In genomic region chr16:20741555-20742285, GRCh38 we compare ENCODE assay signal across 1 cellular context.
TF ChIP-seq lines count a peak whose summit lies in the region.

A gene with protein sequence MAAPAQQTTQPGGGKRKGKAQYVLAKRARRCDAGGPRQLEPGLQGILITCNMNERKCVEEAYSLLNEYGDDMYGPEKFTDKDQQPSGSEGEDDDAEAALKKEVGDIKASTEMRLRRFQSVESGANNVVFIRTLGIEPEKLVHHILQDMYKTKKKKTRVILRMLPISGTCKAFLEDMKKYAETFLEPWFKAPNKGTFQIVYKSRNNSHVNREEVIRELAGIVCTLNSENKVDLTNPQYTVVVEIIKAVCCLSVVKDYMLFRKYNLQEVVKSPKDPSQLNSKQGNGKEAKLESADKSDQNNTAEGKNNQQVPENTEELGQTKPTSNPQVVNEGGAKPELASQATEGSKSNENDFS (minus strand): TSS chr16:20741818. CDS start chr16:20741739, 79 bp downstream.

TF ChIP-seq in HepG2, 621 proteins besides CTCF, POLR2A, EP300 and RAD21 (continued from another document and continues in another):
- TF ChIP-seq, protein P1, sequence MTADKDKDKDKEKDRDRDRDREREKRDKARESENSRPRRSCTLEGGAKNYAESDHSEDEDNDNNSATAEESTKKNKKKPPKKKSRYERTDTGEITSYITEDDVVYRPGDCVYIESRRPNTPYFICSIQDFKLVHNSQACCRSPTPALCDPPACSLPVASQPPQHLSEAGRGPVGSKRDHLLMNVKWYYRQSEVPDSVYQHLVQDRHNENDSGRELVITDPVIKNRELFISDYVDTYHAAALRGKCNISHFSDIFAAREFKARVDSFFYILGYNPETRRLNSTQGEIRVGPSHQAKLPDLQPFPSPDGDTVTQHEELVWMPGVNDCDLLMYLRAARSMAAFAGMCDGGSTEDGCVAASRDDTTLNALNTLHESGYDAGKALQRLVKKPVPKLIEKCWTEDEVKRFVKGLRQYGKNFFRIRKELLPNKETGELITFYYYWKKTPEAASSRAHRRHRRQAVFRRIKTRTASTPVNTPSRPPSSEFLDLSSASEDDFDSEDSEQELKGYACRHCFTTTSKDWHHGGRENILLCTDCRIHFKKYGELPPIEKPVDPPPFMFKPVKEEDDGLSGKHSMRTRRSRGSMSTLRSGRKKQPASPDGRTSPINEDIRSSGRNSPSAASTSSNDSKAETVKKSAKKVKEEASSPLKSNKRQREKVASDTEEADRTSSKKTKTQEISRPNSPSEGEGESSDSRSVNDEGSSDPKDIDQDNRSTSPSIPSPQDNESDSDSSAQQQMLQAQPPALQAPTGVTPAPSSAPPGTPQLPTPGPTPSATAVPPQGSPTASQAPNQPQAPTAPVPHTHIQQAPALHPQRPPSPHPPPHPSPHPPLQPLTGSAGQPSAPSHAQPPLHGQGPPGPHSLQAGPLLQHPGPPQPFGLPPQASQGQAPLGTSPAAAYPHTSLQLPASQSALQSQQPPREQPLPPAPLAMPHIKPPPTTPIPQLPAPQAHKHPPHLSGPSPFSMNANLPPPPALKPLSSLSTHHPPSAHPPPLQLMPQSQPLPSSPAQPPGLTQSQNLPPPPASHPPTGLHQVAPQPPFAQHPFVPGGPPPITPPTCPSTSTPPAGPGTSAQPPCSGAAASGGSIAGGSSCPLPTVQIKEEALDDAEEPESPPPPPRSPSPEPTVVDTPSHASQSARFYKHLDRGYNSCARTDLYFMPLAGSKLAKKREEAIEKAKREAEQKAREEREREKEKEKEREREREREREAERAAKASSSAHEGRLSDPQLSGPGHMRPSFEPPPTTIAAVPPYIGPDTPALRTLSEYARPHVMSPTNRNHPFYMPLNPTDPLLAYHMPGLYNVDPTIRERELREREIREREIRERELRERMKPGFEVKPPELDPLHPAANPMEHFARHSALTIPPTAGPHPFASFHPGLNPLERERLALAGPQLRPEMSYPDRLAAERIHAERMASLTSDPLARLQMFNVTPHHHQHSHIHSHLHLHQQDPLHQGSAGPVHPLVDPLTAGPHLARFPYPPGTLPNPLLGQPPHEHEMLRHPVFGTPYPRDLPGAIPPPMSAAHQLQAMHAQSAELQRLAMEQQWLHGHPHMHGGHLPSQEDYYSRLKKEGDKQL (CRISPR knock-in tag; IDR thresholded peaks at IDR 0.05; ENCODE audit: low read depth) = peak; percentile 84
- TF ChIP-seq RFX5 (IDR thresholded peaks at IDR 0.05; ENCODE audit: low read depth, low read length) (peak; percentile 80), SMAD3 (CRISPR knock-in tag; IDR thresholded peaks at IDR 0.05) (peak; percentile 69; the same call in 1 of the 2 replicates), THRA (CRISPR knock-in tag; IDR thresholded peaks at IDR 0.05; ENCODE audit: borderline replicate concordance) (peak; percentile 63), ZSCAN25 (CRISPR knock-in tag; IDR thresholded peaks at IDR 0.05) (no peak; the same call in 1 of the 2 replicates), TRIM24 (CRISPR knock-in tag; IDR thresholded peaks at IDR 0.05) (no peak), ATF3 (CRISPR knock-in tag; IDR thresholded peaks at IDR 0.05) (peak; percentile 77), HNF4A (CRISPR knock-in tag; IDR thresholded peaks at IDR 0.05) (peak; percentile 56; the same call in 1 of the 2 replicates), ZFP41 (CRISPR knock-in tag; IDR thresholded peaks at IDR 0.05; ENCODE audit: borderline replicate concordance) (no peak), FOXA1 (IDR thresholded peaks at IDR 0.05) (no peak), FOXA1 (CRISPR knock-in tag; IDR thresholded peaks at IDR 0.05) (peak; percentile 67), SNAI1 (CRISPR knock-in tag; IDR thresholded peaks at IDR 0.05; ENCODE audit: borderline replicate concordance) (peak; percentile 58; the same call in 1 of the 2 replicates), ZNF549 (CRISPR knock-in tag; IDR thresholded peaks at IDR 0.05) (no peak), GPBP1L1 (CRISPR knock-in tag; IDR thresholded peaks at IDR 0.05) (no peak), RNF219 (CRISPR knock-in tag; IDR thresholded peaks at IDR 0.05) (0 out of 2 replicates have a peak, but pooled peaks have one; percentile 69), MXI1 (IDR thresholded peaks at IDR 0.05; ENCODE audit: borderline replicate concordance, low read depth, low read length) (peak; percentile 80; the same call in 2 of the 3 replicates), SIX1 (CRISPR knock-in tag; IDR thresholded peaks at IDR 0.05; ENCODE audit: borderline replicate concordance) (peak; percentile 56; the same call in 1 of the 2 replicates), RFXANK (CRISPR knock-in tag; IDR thresholded peaks at IDR 0.05) (no peak; the same call in 1 of the 2 replicates), SP5 (CRISPR knock-in tag; IDR thresholded peaks at IDR 0.05; ENCODE audit: borderline replicate concordance, low read depth) (peak; percentile 95), MTERF4 (CRISPR knock-in tag; IDR thresholded peaks at IDR 0.05) (0 out of 2 replicates have a peak, but pooled peaks have one; percentile 9), ADNP (CRISPR knock-in tag; IDR thresholded peaks at IDR 0.05) (peak; percentile 73; the same call in 1 of the 2 replicates), CEBPB (IDR thresholded peaks at IDR 0.05; ENCODE audit: borderline replicate concordance, low read depth, low read length) (no peak), ZNF280B (CRISPR knock-in tag; IDR thresholded peaks at IDR 0.05; ENCODE audit: borderline replicate concordance) (peak; percentile 49), ZNF850 (CRISPR knock-in tag; conservative IDR thresholded peaks at IDR 0.05) (0 out of 2 replicates have a peak, but pooled peaks have one; percentile 20), ASH2L (IDR thresholded peaks at IDR 0.05; ENCODE audit: insufficient read length, low read depth, low read length) (peak; percentile 100), SMAD9 (CRISPR knock-in tag; IDR thresholded peaks at IDR 0.05) (peak; percentile 77; the same call in 1 of the 2 replicates), NFE2 (CRISPR knock-in tag; IDR thresholded peaks at IDR 0.05) (no peak), PCBP1 (IDR thresholded peaks at IDR 0.05; ENCODE audit: borderline replicate concordance, low read depth, low read length) (peak; percentile 96), HMG20B (CRISPR knock-in tag; conservative IDR thresholded peaks at IDR 0.05) (peak; percentile 62; the same call in 1 of the 2 replicates), RBM22 (optimal IDR thresholded peaks at IDR 0.05; ENCODE audit: low read length) (peak; percentile 80), ZC3H13 (CRISPR knock-in tag; IDR thresholded peaks at IDR 0.05) (peak; percentile 65), POGZ (CRISPR knock-in tag; IDR thresholded peaks at IDR 0.05) (peak; percentile 100), MIER3 (CRISPR knock-in tag; IDR thresholded peaks at IDR 0.05; ENCODE audit: borderline replicate concordance) (peak; percentile 98), FOXO4 (CRISPR knock-in tag; conservative IDR thresholded peaks at IDR 0.05) (no peak; the same call in 1 of the 2 replicates), ZNF17 (CRISPR knock-in tag; IDR thresholded peaks at IDR 0.05) (no peak), ZNF513 (CRISPR knock-in tag; conservative IDR thresholded peaks at IDR 0.05) (peak; percentile 61; the same call in 1 of the 2 replicates)
- TF ChIP-seq, protein P2, sequence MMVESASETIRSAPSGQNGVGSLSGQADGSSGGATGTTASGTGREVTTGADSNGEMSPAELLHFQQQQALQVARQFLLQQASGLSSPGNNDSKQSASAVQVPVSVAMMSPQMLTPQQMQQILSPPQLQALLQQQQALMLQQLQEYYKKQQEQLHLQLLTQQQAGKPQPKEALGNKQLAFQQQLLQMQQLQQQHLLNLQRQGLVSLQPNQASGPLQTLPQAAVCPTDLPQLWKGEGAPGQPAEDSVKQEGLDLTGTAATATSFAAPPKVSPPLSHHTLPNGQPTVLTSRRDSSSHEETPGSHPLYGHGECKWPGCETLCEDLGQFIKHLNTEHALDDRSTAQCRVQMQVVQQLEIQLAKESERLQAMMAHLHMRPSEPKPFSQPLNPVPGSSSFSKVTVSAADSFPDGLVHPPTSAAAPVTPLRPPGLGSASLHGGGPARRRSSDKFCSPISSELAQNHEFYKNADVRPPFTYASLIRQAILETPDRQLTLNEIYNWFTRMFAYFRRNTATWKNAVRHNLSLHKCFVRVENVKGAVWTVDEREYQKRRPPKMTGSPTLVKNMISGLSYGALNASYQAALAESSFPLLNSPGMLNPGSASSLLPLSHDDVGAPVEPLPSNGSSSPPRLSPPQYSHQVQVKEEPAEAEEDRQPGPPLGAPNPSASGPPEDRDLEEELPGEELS (CRISPR knock-in tag; IDR thresholded peaks at IDR 0.05) = peak; percentile 84
